Comparison of ENCODE assay signal across 1 cellular context in genomic region chr7:134693256-134693655, GRCh38.
TF ChIP-seq lines count a peak whose summit lies in the region.

No MANE protein-coding gene starts in this region.

TF ChIP-seq in IMR-90, 13 proteins besides CTCF, POLR2A, EP300 and RAD21:
- TF ChIP-seq NFE2L2 (IDR thresholded peaks at IDR 0.05; ENCODE audit: low read depth, low read length) (no peak), MAZ (IDR thresholded peaks at IDR 0.05; ENCODE audit: borderline replicate concordance, low read depth, low read length) (peak; percentile 69; the same call in 1 of the 2 replicates), SMC3 (IDR thresholded peaks at IDR 0.05; ENCODE audit: low read depth, low read length) (peak; percentile 10; the same call in 1 of the 2 replicates), RCOR1 (IDR thresholded peaks at IDR 0.05; ENCODE audit: insufficient replicate concordance, low read length) (no peak), USF2 (IDR thresholded peaks at IDR 0.05; ENCODE audit: low read depth, low read length) (no peak), MAFK (IDR thresholded peaks at IDR 0.05; ENCODE audit: low read depth, low read length) (peak; percentile 10; the same call in 1 of the 2 replicates), MXI1 (IDR thresholded peaks at IDR 0.05; ENCODE audit: borderline replicate concordance, low read depth, low read length) (no peak), BHLHE40 (IDR thresholded peaks at IDR 0.05; ENCODE audit: low read depth, low read length) (peak; percentile 34; the same call in 1 of the 2 replicates), FOS (IDR thresholded peaks at IDR 0.05; ENCODE audit: low read depth, low read length) (peak; percentile 87), ELK1 (IDR thresholded peaks at IDR 0.05; ENCODE audit: borderline replicate concordance, low read depth, low read length) (no peak)
